ENCODE assay signal across 30 cellular contexts in genomic region chr13:113441661-113442060, GRCh38.
"Had no signal": no experiment of that assay in that cellular context is flagged by ENCODE, and none has a peak within 500 bp of the region (broad histone marks: within the 10 kb centered on the region; RNA-seq: fewer than 3 reads in every experiment).

No MANE protein-coding gene starts in this region.

- DNase-seq: activated B cell treated with CpG ODN at 0.5 μM for 24 hours; activated CD4-positive, alpha-beta T cell treated with anti-CD3 and anti-CD28 coated beads for 1 hour; activated CD4-positive, alpha-beta T cell treated with anti-CD3 and anti-CD28 coated beads, Interleukin-2, amount 10 ng/mL, durations not matched to agents 24 days and 14 days; activated CD4-positive, alpha-beta T cell treated with anti-CD3 and anti-CD28 coated beads, Interleukin-2, amount 50 U/mL, for 48 hours; activated CD8-positive, alpha-beta memory T cell treated with anti-CD3 and anti-CD28 coated beads, Interleukin-2, amount 10 ng/mL, durations not matched to agents 7 days and 5 days; activated effector memory CD4-positive, alpha-beta T cell treated with anti-CD3 and anti-CD28 coated beads, Interleukin-2, amount 50 U/mL, for 16 hours; activated naive CD4-positive, alpha-beta T cell treated with Interleukin-2 at 50 U/mL for 16 hours; activated naive CD8-positive, alpha-beta T cell treated with anti-CD3 and anti-CD28 coated beads, Interleukin-2, amount 50 U/mL, for 24 hours; activated T-cell treated with anti-CD3 and anti-CD28 coated beads, Interleukin-2, amount 50 U/mL, for 24 hours; amniotic stem cell; MV-4-11; NCI-H1092 treated with DMSO at 0.1 percent for 48 hours; NCI-H1417 treated with DMSO at 0.1 percent for 48 hours; NCI-H1694; NCI-H2029; NCI-H2107; NCI-H2171 treated with DMSO at 0.1 percent for 48 hours; NCI-H226; NCI-H526; NCI-H774; NK-92 treated with Interleukin-12 subunit alpha and Interleukin-12 subunit beta, amount 100 ng/mL, for 24 hours; SHP77 treated with DMSO at 0.1 percent for 48 hours; T-cell; T-helper 2 cell; T1000 had no signal

- H3K27me3 ChIP-seq: Peyer's patch had no signal

- H3K9ac ChIP-seq: KMS-11 had no signal

- H3K9me3 ChIP-seq: Peyer's patch had no signal

- H3K4me3 ChIP-seq: Peyer's patch, SK-N-MC had no signal

- ATAC-seq: activated CD8-positive, alpha-beta memory T cell treated with anti-CD3 and anti-CD28 coated beads, Interleukin-2, amount 10 ng/mL, durations not matched to agents 7 days and 5 days; activated naive CD4-positive, alpha-beta T cell treated with anti-CD3 and anti-CD28 coated beads, Interleukin-2, amount 50 U/mL, for 72 hours; activated naive CD8-positive, alpha-beta T cell treated with anti-CD3 and anti-CD28 coated beads, Interleukin-2, amount 50 U/mL, for 24 hours; T-cell had no signal

- H3K4me2 ChIP-seq: KMS-11 had no signal

- H3K27ac ChIP-seq: KMS-11, Peyer's patch, RWPE1, SK-N-MC had no signal

- H3K36me3 ChIP-seq: Peyer's patch had no signal
